10 cellular contexts compared by ENCODE assay signal in genomic region chr3:47890037-47890831, GRCh38.
A peak's percentile ranks its signal among the peaks of the same experiment; 100 is the strongest.
DNase-seq lines count a peak whose midpoint lies in the region; ATAC-seq and TF ChIP-seq lines count a peak whose summit lies in the region.
"Had no signal": no experiment of that assay in that cellular context is flagged by ENCODE, and none has a peak within 500 bp of the region (broad histone marks: within the 10 kb centered on the region; RNA-seq: fewer than 3 reads in every experiment).

No MANE protein-coding gene starts in this region.

- POLR2A ChIA-PET in activated CD4-positive, alpha-beta T cell treated with anti-CD3 and anti-CD28 coated beads for 36 hours (lab: Charles Lee): interaction anchor here (0.8 kb wide), 1 partner anchor 14 kb away, joined by 4 read pairs; no protein-coding TSS in a partner anchor

- H3K4me3 Mint-ChIP-seq in chondrocyte (ENCODE audit: unreplicated experiment): no peak overlapping the region
- no peak overlapping the region for H3K4me3 Mint-ChIP-seq in natural killer cell treated with Interleukin-12 subunit alpha and Interleukin-12 subunit beta and Interleukin-15 and Interleukin-18, amount 100 ng/mL, for 72 hours
- no peak overlapping the region for H3K4me3 Mint-ChIP-seq in activated CD4-positive, alpha-beta T cell treated with anti-CD3 and anti-CD28 coated beads for 36 hours

- DNase-seq in G401 (ENCODE audit: low spot score) (peak; percentile 44), chondrocyte (ENCODE audit: low spot score) (no peak), iPS-NIHi11 (ENCODE audit: low spot score) (peak; percentile 35), sciatic nerve (ENCODE audit: low spot score) (no peak), SHP77 (lab: John Stamatoyannopoulos, UW) (no peak)
- DNase-seq in natural killer cell treated with Interleukin-12 subunit alpha and Interleukin-12 subunit beta and Interleukin-15 and Interleukin-18, amount 100 ng/mL, for 72 hours (ENCODE audit: low spot score): no peak
- no peak for DNase-seq in activated CD4-positive, alpha-beta T cell treated with anti-CD3 and anti-CD28 coated beads for 36 hours
- DNase-seq: NCI-H226, PC-3 had no signal

- no peaks in the 10 kb centered on the region for H3K9me3 Mint-ChIP-seq in chondrocyte (ENCODE audit: low read depth)
- no peaks in the 10 kb centered on the region for H3K9me3 Mint-ChIP-seq in natural killer cell treated with Interleukin-12 subunit alpha and Interleukin-12 subunit beta and Interleukin-15 and Interleukin-18, amount 100 ng/mL, for 72 hours
- no peaks in the 10 kb centered on the region for H3K9me3 Mint-ChIP-seq in activated CD4-positive, alpha-beta T cell treated with anti-CD3 and anti-CD28 coated beads for 36 hours (ENCODE audit: low read depth)

- H3K27ac Mint-ChIP-seq in chondrocyte (ENCODE audit: unreplicated experiment): peak overlapping the region; percentile 70
- no peak overlapping the region for H3K27ac Mint-ChIP-seq in natural killer cell treated with Interleukin-12 subunit alpha and Interleukin-12 subunit beta and Interleukin-15 and Interleukin-18, amount 100 ng/mL, for 72 hours
- no peak overlapping the region for H3K27ac Mint-ChIP-seq in activated CD4-positive, alpha-beta T cell treated with anti-CD3 and anti-CD28 coated beads for 36 hours

- in situ Hi-C loops in G401 (cut with HindIII; ENCODE audit: low sequenced_read_pairs): no loop called here

- H3K36me3 Mint-ChIP-seq in chondrocyte (ENCODE audit: low read depth): peaks cover 42% of the 10 kb centered on the region
- no peaks in the 10 kb centered on the region for H3K36me3 Mint-ChIP-seq in natural killer cell treated with Interleukin-12 subunit alpha and Interleukin-12 subunit beta and Interleukin-15 and Interleukin-18, amount 100 ng/mL, for 72 hours
- H3K36me3 Mint-ChIP-seq in activated CD4-positive, alpha-beta T cell treated with anti-CD3 and anti-CD28 coated beads for 36 hours (ENCODE audit: low read depth): peaks cover 25% of the 10 kb centered on the region

- CTCF ChIA-PET in activated CD4-positive, alpha-beta T cell treated with anti-CD3 and anti-CD28 coated beads for 36 hours (lab: Charles Lee): interaction anchor here (0.7 to 1.2 kb wide), 4 partner anchors 9 to 892 kb away, joined by 3 to 6 read pairs (median 4); no protein-coding TSS in a partner anchor

- no peaks in the 10 kb centered on the region for H3K27me3 Mint-ChIP-seq in chondrocyte (ENCODE audit: low read depth)
- no peaks in the 10 kb centered on the region for H3K27me3 Mint-ChIP-seq in natural killer cell treated with Interleukin-12 subunit alpha and Interleukin-12 subunit beta and Interleukin-15 and Interleukin-18, amount 100 ng/mL, for 72 hours
- no peaks in the 10 kb centered on the region for H3K27me3 Mint-ChIP-seq in activated CD4-positive, alpha-beta T cell treated with anti-CD3 and anti-CD28 coated beads for 36 hours

- no peak for TF ChIP-seq CTCF in chondrocyte (IDR thresholded peaks at IDR 0.05)

- intact Hi-C loops in sciatic nerve (cut with DNase I): no loop called here
- intact Hi-C loops in activated CD4-positive, alpha-beta T cell treated with anti-CD3 and anti-CD28 coated beads for 36 hours (cut with DNase I, micrococcal nuclease): no loop called here

- H3K4me1 Mint-ChIP-seq in chondrocyte (ENCODE audit: low read depth): peaks cover 20% of the 10 kb centered on the region
- H3K4me1 Mint-ChIP-seq in natural killer cell treated with Interleukin-12 subunit alpha and Interleukin-12 subunit beta and Interleukin-15 and Interleukin-18, amount 100 ng/mL, for 72 hours (ENCODE audit: low read depth in 2 of 2): peaks cover 0 to 4% of the 10 kb centered on the region in 2 donors
- no peaks in the 10 kb centered on the region for H3K4me1 Mint-ChIP-seq in activated CD4-positive, alpha-beta T cell treated with anti-CD3 and anti-CD28 coated beads for 36 hours

- ATAC-seq in sciatic nerve (peak; percentile 51), GM21529 (IDR thresholded peaks at IDR 0.05; ENCODE audit: unreplicated experiment) (no peak)
- no peak for ATAC-seq in natural killer cell treated with Interleukin-12 subunit alpha and Interleukin-12 subunit beta and Interleukin-15 and Interleukin-18, amount 100 ng/mL, for 72 hours
- ATAC-seq in activated CD4-positive, alpha-beta T cell treated with anti-CD3 and anti-CD28 coated beads for 36 hours: no peak
- ATAC-seq: PC-3 had no signal

Comparison
In these comparisons a context has a peak if more than half of its experiments do, and no peak if none do; other contexts are left out.
1. DNase-seq: peak in G401 (single experiment) and iPS-NIHi11 (single experiment); none in chondrocyte (single experiment), sciatic nerve (single experiment), natural killer cell treated with Interleukin-12 subunit alpha and Interleukin-12 subunit beta and Interleukin-15 and Interleukin-18, amount 100 ng/mL, for 72 hours (single experiment), SHP77 (0 of 2) and activated CD4-positive, alpha-beta T cell treated with anti-CD3 and anti-CD28 coated beads for 36 hours (single experiment).